7 cellular contexts compared by ENCODE assay signal in the genomic region with DNA sequence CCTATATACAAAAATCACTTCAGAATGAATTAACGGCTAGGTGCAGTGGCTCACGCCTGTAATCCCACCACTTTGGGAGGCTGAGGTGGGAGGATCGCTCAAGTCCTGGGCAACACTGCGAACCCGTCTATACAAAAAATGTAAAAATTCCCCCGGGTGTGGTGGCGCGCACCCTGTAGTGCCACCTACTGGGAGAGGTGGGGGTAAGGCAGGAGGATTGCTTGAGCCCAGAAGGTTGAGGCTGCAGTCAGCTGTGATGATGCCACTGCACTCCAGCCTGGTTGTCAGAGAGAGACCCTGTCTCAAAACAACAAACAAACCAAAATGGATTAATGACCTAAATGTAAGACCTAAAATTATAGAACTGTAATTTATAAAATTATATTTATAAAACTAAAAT.
DNase-seq lines count a peak whose midpoint lies in the region; ATAC-seq, FAIRE-seq and TF ChIP-seq lines count a peak whose summit lies in the region.
"Not testable (repeated sequence)": the region's sequence is repeated elsewhere in the genome, so short reads cannot be mapped to it uniquely, and the experiment has no call there.

No MANE protein-coding gene starts in this region.

- not testable (repeated sequence) for TF ChIP-seq RAD21 in GM12878 (IDR thresholded peaks at IDR 0.05; ENCODE audit: insufficient read depth, low read depth, low read length)

- H2AFZ ChIP-seq in GM12878 (ENCODE audit: control insufficient read depth, low read depth, low read length), result not testable (repeated sequence)

- in situ Hi-C loops in GM12878 (cut with MboI), result not testable (repeated sequence)

- TF ChIP-seq POLR2A in GM12878 (IDR thresholded peaks at IDR 0.05; ENCODE audit: low read depth, low read length), result not testable (repeated sequence)

- not testable (repeated sequence) for H3K4me3 ChIP-seq in GM12878, mucosa of descending colon, upper lobe of right lung

- not testable (repeated sequence) for H3K27ac Mint-ChIP-seq in T-helper 17 cell

- peak; percentile 41 for ATAC-seq in GM21529 (IDR thresholded peaks at IDR 0.05; ENCODE audit: unreplicated experiment)
- ATAC-seq in HG03103 (IDR thresholded peaks at IDR 0.05; ENCODE audit: low read depth, unreplicated experiment), result peak; percentile 46
- peak; percentile 53 for ATAC-seq in T-helper 17 cell
- ATAC-seq in GM12878, result peak; percentile 60; the same call in 2 of the 3 replicates
- peak; percentile 27 for ATAC-seq in mucosa of descending colon
- peak; percentile 45 for ATAC-seq in upper lobe of right lung

- SMC1A ChIA-PET in GM12878 (lab: Charles Lee; ENCODE audit: uncharacterized antibody, unreplicated experiment), result not testable (repeated sequence)

- H3K36me3 ChIP-seq in GM12878 (ENCODE audit: control insufficient read depth in 2 of 2, insufficient read depth in 2 of 2, low read length in 1 of 2); mucosa of descending colon (ENCODE audit: low read depth); upper lobe of right lung: not testable (repeated sequence)

- H3K27ac ChIP-seq in C4-2B; GM12878 (ENCODE audit: control insufficient read depth, insufficient read depth); upper lobe of right lung: not testable (repeated sequence)

- H4K20me1 ChIP-seq in GM12878 (ENCODE audit: control insufficient read depth, insufficient read depth), result not testable (repeated sequence)

- H3K27me3 ChIP-seq in GM12878 (replicated peaks in 1 of 2; ENCODE audit: control insufficient read depth in 2 of 2, insufficient read depth in 2 of 2, low read length in 1 of 2); upper lobe of right lung: not testable (repeated sequence)

- not testable (repeated sequence) for H3K4me3 Mint-ChIP-seq in T-helper 17 cell

- not testable (repeated sequence) for H3K4me1 ChIP-seq in GM12878 (ENCODE audit: control insufficient read depth, insufficient read depth, low read length); mucosa of descending colon (ENCODE audit: low read depth); upper lobe of right lung

- CTCF ChIA-PET in GM12878 (lab: Yijun Ruan, JAX), result not testable (repeated sequence)

- not testable (repeated sequence) for H3K9ac ChIP-seq in GM12878 (ENCODE audit: control insufficient read depth, insufficient read depth, low read length)

- H3K27me3 Mint-ChIP-seq in T-helper 17 cell, result not testable (repeated sequence)

- H3K4me1 Mint-ChIP-seq in T-helper 17 cell, result not testable (repeated sequence)

- POLR2A ChIA-PET in GM12878 (lab: Charles Lee), result not testable (repeated sequence)

- BruUV-seq in GM12878 (replicated peaks; lab: Mats Ljungman, UMichigan), result not testable (repeated sequence)

- RAD21 ChIA-PET in GM12878 (lab: Charles Lee; ENCODE audit: unreplicated experiment), result not testable (repeated sequence)

- H3K36me3 Mint-ChIP-seq in T-helper 17 cell (ENCODE audit: low read depth), result not testable (repeated sequence)

- WGBS in GM12878 (ENCODE audit: insufficient coverage, insufficient replicate concordance, low lambda C conversion rate, missing lambda C conversion rate), result no CpG with 5 or more reads among the region's 8 CpGs

- not testable (repeated sequence) for H3K79me2 ChIP-seq in GM12878 (ENCODE audit: control insufficient read depth, insufficient read depth, low read length)

- DNase-seq in T-helper 17 cell; GM12878 (ENCODE audit: low read depth, low spot score); mucosa of descending colon; upper lobe of right lung: not testable (repeated sequence)

- not testable (repeated sequence) for H3K9me3 ChIP-seq in T-helper 17 cell (ENCODE audit: control insufficient read depth, low read length, poor library complexity, severe bottlenecking); GM12878 (replicated peaks; ENCODE audit: control insufficient read depth, insufficient read depth, low read length); mucosa of descending colon; upper lobe of right lung

- intact Hi-C loops in GM12878 (cut with micrococcal nuclease; ENCODE audit: unreplicated experiment); mucosa of descending colon (cut with DNase I, micrococcal nuclease); upper lobe of right lung (cut with DNase I): not testable (repeated sequence)

- H3K4me2 ChIP-seq in GM12878 (ENCODE audit: control insufficient read depth, insufficient read depth), result not testable (repeated sequence)

- not testable (repeated sequence) for FAIRE-seq in GM12878 (lab: Jason Lieb, UNC)

- TF ChIP-seq CTCF in C4-2B (conservative IDR thresholded peaks at IDR 0.05), result peak; percentile 8; the same call in 1 of the 2 replicates
- not testable (repeated sequence) for TF ChIP-seq CTCF in GM12878 (IDR thresholded peaks at IDR 0.05 in 2 of 3, conservative IDR thresholded peaks at IDR 0.05 in 1 of 3; ENCODE audit: control insufficient read depth in 2 of 3, extremely low read depth in 1 of 3, insufficient read depth in 1 of 3, low read depth in 3 of 3, low read length in 3 of 3); mucosa of descending colon (IDR thresholded peaks at IDR 0.05); upper lobe of right lung (IDR thresholded peaks at IDR 0.05)

- not testable (repeated sequence) for TF ChIP-seq EP300 in GM12878 (IDR thresholded peaks at IDR 0.05; ENCODE audit: borderline replicate concordance in 1 of 2, control insufficient read depth in 1 of 2, low read depth in 2 of 2, low read length in 2 of 2)
